ENCODE assay signal across 8 cellular contexts in genomic region chr6:14734416-14735340, GRCh38.
DNase-seq lines count a peak whose midpoint lies in the region; ATAC-seq lines count a peak whose summit lies in the region.

No MANE protein-coding gene starts in this region.

- DNase-seq in CD1c-positive myeloid dendritic cell (ENCODE audit: extremely low spot score) (peak; percentile 88), iris pigment epithelial cell (ENCODE audit: low read depth) (peak; percentile 88), NCI-H226 (no peak), T1000 (lab: John Stamatoyannopoulos, UW) (no peak), NCI-H2081 (lab: John Stamatoyannopoulos, UW) (no peak)
- peak; percentile 53 to 59 for DNase-seq in activated CD4-positive, alpha-beta T cell treated with anti-CD3 and anti-CD28 coated beads for 4 hours

- ATAC-seq in GM19328 (IDR thresholded peaks at IDR 0.05; ENCODE audit: unreplicated experiment) (peak; percentile 73), HG03378 (IDR thresholded peaks at IDR 0.05; ENCODE audit: unreplicated experiment) (peak; percentile 91)

Comparison
In these comparisons a context has a peak if more than half of its experiments do, and no peak if none do; other contexts are left out.
1. DNase-seq: peak in CD1c-positive myeloid dendritic cell (single experiment), activated CD4-positive, alpha-beta T cell treated with anti-CD3 and anti-CD28 coated beads for 4 hours (2 of 2) and iris pigment epithelial cell (single experiment); none in NCI-H226 (single experiment), T1000 (single experiment) and NCI-H2081 (0 of 2).